Comparison of ENCODE assay signal across 26 cellular contexts in genomic region chr7:101865031-101865824, GRCh38. TPM values are rescaled to one million over a fixed set of nuclear protein-coding genes. Genes with fewer than 3 reads are reported as not detected.
DNase-seq lines count a peak whose midpoint lies in the region; ATAC-seq, FAIRE-seq and TF ChIP-seq lines count a peak whose summit lies in the region.
"Had no signal": no experiment of that assay in that cellular context is flagged by ENCODE, and none has a peak within 500 bp of the region (broad histone marks: within the 10 kb centered on the region; RNA-seq: fewer than 3 reads in every experiment).

No MANE protein-coding gene starts in this region.

- no peak overlapping the region for H2AFZ ChIP-seq in HepG2 (ENCODE audit: low read length)
- H2AFZ ChIP-seq: hepatocyte had no signal

- no TSS peak for BruUV-seq in HepG2 (replicated peaks; lab: Mats Ljungman, UMichigan)

- no peak for TF ChIP-seq POLR2A in HepG2 (IDR thresholded peaks at IDR 0.05; ENCODE audit: insufficient read depth in 1 of 2, low read depth in 2 of 2, low read length in 2 of 2)

- no peak overlapping the region for H3K9ac ChIP-seq in HepG2 (ENCODE audit: insufficient read depth, low read depth, low read length)
- H3K9ac ChIP-seq: KMS-11 had no signal

- no peaks in the 10 kb centered on the region for H3K27me3 ChIP-seq in HepG2 (ENCODE audit: control insufficient read depth in 1 of 2, insufficient read depth in 2 of 2, low read length in 2 of 2)
- H3K27me3 ChIP-seq: hepatocyte had no signal

- H3K4me3 ChIP-seq in choroid plexus epithelial cell (ENCODE audit: low read depth, low read length) = no peak overlapping the region
- no peak overlapping the region for H3K4me3 ChIP-seq in HepG2 (replicated peaks in 1 of 3; ENCODE audit: insufficient read depth in 1 of 3, low read depth in 2 of 3, low read length in 3 of 3)
- H3K4me3 ChIP-seq: HAP-1, hepatocyte, lung, thoracic aorta had no signal

- peaks cover 68% of the 10 kb centered on the region for H3K79me2 ChIP-seq in HepG2 (ENCODE audit: insufficient read depth, low read length)

- H3K27ac ChIP-seq in HepG2 (ENCODE audit: extremely low read length, insufficient read depth, low read length) = peak overlapping the region; percentile 43
- H3K27ac ChIP-seq: 22Rv1, epithelial cell of prostate, hepatocyte, KMS-11, thoracic aorta had no signal

- H3K36me3 ChIP-seq in HepG2 (replicated peaks in 1 of 2; ENCODE audit: control insufficient read depth in 1 of 2, insufficient read depth in 2 of 2, low read length in 2 of 2) = 0 out of 5 replicates have a peak, but pooled peaks cover 0 to 4% of the 10 kb centered on the region in 2 experiments
- H3K36me3 ChIP-seq: HAP-1, thoracic aorta had no signal

- POLR2A ChIA-PET in HepG2 (lab: Yijun Ruan, JAX) = interaction anchor here (0.7 to 1.4 kb wide), 2 partner anchors 9 to 121 kb away, joined by 3 to 6 read pairs; no protein-coding TSS in a partner anchor

- FAIRE-seq in HepG2 (lab: Jason Lieb, UNC) = peak; percentile 26
- peak; percentile 9 for FAIRE-seq in urothelium cell line (lab: Jason Lieb, UNC)
- FAIRE-seq: TTC549 had no signal

- DNase-seq in activated effector memory CD4-positive, alpha-beta T cell treated with anti-CD3 and anti-CD28 coated beads, Interleukin-2, amount 50 U/mL, for 16 hours = peak; percentile 37
- no peak for DNase-seq in activated effector memory CD4-positive, alpha-beta T cell treated with Interleukin-2 at 50 U/mL for 16 hours
- DNase-seq in choroid plexus epithelial cell (ENCODE audit: low read depth) (peak; percentile 68), HepG2 (ENCODE audit: low spot score) (peak; percentile 52), urothelium cell line (ENCODE audit: low spot score) (no peak), nucleus accumbens (lab: John Stamatoyannopoulos, UW) (no peak), NCI-H1092 treated with DMSO at 0.1 percent for 48 hours (lab: John Stamatoyannopoulos, UW) (no peak)
- no peak for DNase-seq in activated CD4-positive, alpha-beta T cell treated with anti-CD3 and anti-CD28 coated beads for 1 hour
- DNase-seq: activated CD4-positive, alpha-beta T cell treated with anti-CD3 and anti-CD28 coated beads for 36 hours; activated naive CD4-positive, alpha-beta T cell treated with anti-CD3 and anti-CD28 coated beads, Interleukin-2, amount 50 U/mL, for 16 hours; activated T-cell treated with anti-CD3 and anti-CD28 coated beads, Interleukin-2, amount 50 U/mL, for 48 hours; central memory CD4-positive, alpha-beta T cell; immature natural killer cell; MV-4-11; NCI-H187; SHP77 treated with DMSO at 0.1 percent for 48 hours; stimulated activated CD4-positive, alpha-beta T cell treated with anti-CD3 and anti-CD28 coated beads, Interleukin-4, amount 100 ng/mL, for 1 hour; stimulated activated naive CD4-positive, alpha-beta T cell had no signal

- TF ChIP-seq RAD21 in HepG2 (CRISPR knock-in tag; IDR thresholded peaks at IDR 0.05) = no peak

- TF ChIP-seq EP300 in HepG2 (IDR thresholded peaks at IDR 0.05; ENCODE audit: low read depth in 2 of 2, low read length in 2 of 2) (no peak), HepG2 (CRISPR knock-in tag; IDR thresholded peaks at IDR 0.05; ENCODE audit: borderline replicate concordance) (no peak)

- TF ChIP-seq CTCF in choroid plexus epithelial cell (conservative IDR thresholded peaks at IDR 0.05; ENCODE audit: low read depth, low read length) (peak; percentile 0), HepG2 (CRISPR knock-in tag; IDR thresholded peaks at IDR 0.05) (no peak)

- intact Hi-C loops in HepG2 (cut with micrococcal nuclease; ENCODE audit: unreplicated experiment) = no loop called here

- ATAC-seq in HepG2 = peak; percentile 41; the same call in 2 of the 3 replicates
- ATAC-seq: activated CD4-positive, alpha-beta T cell treated with anti-CD3 and anti-CD28 coated beads for 36 hours had no signal

- WGBS in HepG2 (ENCODE audit: low lambda C conversion rate) = 71% methylated on average over 19 of the region's 19 CpGs

- H3K4me1 ChIP-seq in HepG2 (ENCODE audit: insufficient read depth, low read length) = peaks cover 83% of the 10 kb centered on the region

- peaks cover 25% of the 10 kb centered on the region for H4K20me1 ChIP-seq in HepG2 (ENCODE audit: insufficient read depth, low read length)

- H3K4me2 ChIP-seq in HepG2 (ENCODE audit: low read depth, low read length) = peak overlapping the region; percentile 40; the same call in 1 of the 2 replicates
- H3K4me2 ChIP-seq: hepatocyte, KMS-11 had no signal

- in situ Hi-C loops in HepG2 (cut with HindIII; ENCODE audit: extremely low pct_ligation_motif_present, low pct_unique_long_range_greater_than_20kb) = no loop called here

- CTCF ChIA-PET in HepG2 (lab: Yijun Ruan, JAX; ENCODE audit: low intra/inter-chr PET ratio, low total read pairs) = no interaction called here

- H3K9me3 ChIP-seq in HepG2 (ENCODE audit: low read length) = no peaks in the 10 kb centered on the region
- H3K9me3 ChIP-seq: HAP-1, thoracic aorta had no signal

TF ChIP-seq in HepG2, 621 proteins besides CTCF, POLR2A, EP300 and RAD21 (continues in another document):
- TF ChIP-seq SOX6 (IDR thresholded peaks at IDR 0.05) = no peak
- TF ChIP-seq SOX6 (CRISPR knock-in tag; IDR thresholded peaks at IDR 0.05) = peak; percentile 18; the same call in 1 of the 2 replicates
- 0 out of 2 replicates have a peak, but pooled peaks have one; percentile 23 for TF ChIP-seq TBX2 (CRISPR knock-in tag; IDR thresholded peaks at IDR 0.05; ENCODE audit: borderline replicate concordance)
- peak; percentile 40 for TF ChIP-seq ZNF687 (CRISPR knock-in tag; IDR thresholded peaks at IDR 0.05)
- TF ChIP-seq ZFP91 (CRISPR knock-in tag; IDR thresholded peaks at IDR 0.05; ENCODE audit: borderline replicate concordance) = peak; percentile 24; the same call in 1 of the 2 replicates
- no peak for TF ChIP-seq IRF2 (CRISPR knock-in tag; IDR thresholded peaks at IDR 0.05)

RNA-seq across cellular contexts. Expression of gene CUX1, which starts 47.8 kb away (rescaled TPM):
- total RNA-seq in HepG2 (2016; rRNA removed; fragmentation: Illumina TruSeq; extraction: Trizol) = 13.7 and 21.7 TPM in 2 replicates
- total RNA-seq in HepG2 (2016; cell fraction: cytosol; rRNA removed; fragmentation: Illumina TruSeq; extraction: Trizol; ENCODE audit: low read depth) = 11.4 and 13.0 TPM in 2 replicates
- total RNA-seq in HepG2 (2016; cell fraction: insoluble cytoplasmic fraction; rRNA removed; fragmentation: Illumina TruSeq; extraction: Trizol) = 13.2 and 19.0 TPM in 2 replicates
- 12.9 and 17.8 TPM in 2 replicates for total RNA-seq in HepG2 (2016; cell fraction: membrane; rRNA removed; fragmentation: Illumina TruSeq; extraction: Trizol)
- total RNA-seq in HepG2 (2016; cell fraction: nucleus; rRNA removed; fragmentation: Illumina TruSeq; extraction: Trizol) = 34.3 and 34.4 TPM in 2 replicates
- 14.9 and 17.8 TPM in 2 replicates for polyA plus RNA-seq in HepG2 (2011; rRNA removed)
- 11.7 and 14.5 TPM in 2 replicates for polyA plus RNA-seq in HepG2 (2011; cell fraction: cytosol; rRNA removed)
- polyA plus RNA-seq in HepG2 (2011; cell fraction: nucleus; rRNA removed) = 19.5 and 20.4 TPM in 2 replicates
- polyA plus RNA-seq in HepG2 (2012) = 17.6 and 19.7 TPM in 2 replicates
- polyA plus RNA-seq in HepG2 (2016; cell fraction: cytosol; fragmentation: Illumina TruSeq; extraction: Trizol; ENCODE audit: low read depth) = 7.4 and 8.5 TPM in 2 replicates
- polyA plus RNA-seq in HepG2 (2016; cell fraction: insoluble cytoplasmic fraction; fragmentation: Illumina TruSeq; extraction: Trizol; ENCODE audit: low read depth) = 16.3 and 20.7 TPM in 2 replicates
- 17.8 and 18.3 TPM in 2 replicates for polyA plus RNA-seq in HepG2 (2016; cell fraction: membrane; fragmentation: Illumina TruSeq; extraction: Trizol; ENCODE audit: low read depth)
- polyA plus RNA-seq in HepG2 (2016; cell fraction: nucleus; fragmentation: Illumina TruSeq; extraction: Trizol; ENCODE audit: insufficient read depth, low read depth) = 20.0 and 22.4 TPM in 2 replicates
- 17.5 and 23.0 TPM in 2 replicates for polyA minus RNA-seq in HepG2 (2011; rRNA and poly(A)+ RNA removed; ENCODE audit: low replicate concordance)
- 9.6 and 10.6 TPM in 2 replicates for polyA minus RNA-seq in HepG2 (2011; cell fraction: cytosol; rRNA and poly(A)+ RNA removed)
- polyA minus RNA-seq in HepG2 (2011; cell fraction: nucleus; rRNA and poly(A)+ RNA removed) = 65.1 and 68.5 TPM in 2 replicates

Comparison
In these comparisons a context has a peak if more than half of its experiments do, and no peak if none do; other contexts are left out.
1. DNase-seq: peak in activated effector memory CD4-positive, alpha-beta T cell treated with anti-CD3 and anti-CD28 coated beads, Interleukin-2, amount 50 U/mL, for 16 hours (single experiment), choroid plexus epithelial cell (single experiment) and HepG2 (single experiment); none in activated effector memory CD4-positive, alpha-beta T cell treated with Interleukin-2 at 50 U/mL for 16 hours (single experiment), urothelium cell line (single experiment), nucleus accumbens (0 of 56), NCI-H1092 treated with DMSO at 0.1 percent for 48 hours (single experiment) and activated CD4-positive, alpha-beta T cell treated with anti-CD3 and anti-CD28 coated beads for 1 hour (single experiment).